1 cellular context compared by ENCODE assay signal in the genomic region with DNA sequence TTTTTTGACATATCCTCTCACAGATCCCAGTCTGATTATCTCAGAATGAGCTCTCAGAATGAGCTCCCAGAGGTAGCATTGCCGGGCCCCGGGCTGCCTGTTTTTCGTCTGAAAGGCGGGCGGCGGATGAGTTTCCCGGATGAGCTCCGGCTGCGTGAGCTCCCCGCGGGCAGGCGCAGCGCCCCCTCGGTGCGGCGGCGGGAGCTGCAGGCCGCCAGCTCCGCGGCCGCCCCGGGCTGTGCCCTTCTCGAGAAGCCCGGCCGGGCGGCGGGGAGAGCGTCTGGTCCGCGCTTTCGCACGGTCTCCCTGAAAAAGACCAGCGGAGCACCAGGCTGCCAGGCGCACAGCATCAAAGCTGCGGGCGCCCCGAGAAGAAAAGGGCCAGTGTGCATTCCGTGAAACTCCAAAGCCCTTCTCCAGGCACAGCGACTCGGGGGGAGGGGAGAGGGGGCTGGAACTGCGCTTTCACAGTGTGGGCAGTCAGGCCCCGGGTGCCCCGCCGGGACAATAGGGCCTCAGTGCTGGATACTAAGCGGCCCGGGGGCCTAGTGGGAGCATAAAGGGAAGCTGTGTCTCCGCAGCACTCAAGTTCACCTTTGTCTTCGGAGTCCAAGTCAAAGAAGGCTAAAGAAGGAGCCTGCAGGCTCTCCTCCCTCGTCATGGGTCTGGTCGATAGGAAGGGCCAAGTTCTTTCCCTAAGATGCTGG.
TF ChIP-seq lines count a peak whose summit lies in the region.

No MANE protein-coding gene starts in this region.

TF ChIP-seq in K562, 482 proteins besides CTCF, POLR2A, EP300 and RAD21 (continued from another document and continues in another):
- TF ChIP-seq ATF1 (CRISPR knock-in tag; IDR thresholded peaks at IDR 0.05) = no peak
- TF ChIP-seq ATF1 (tag; IDR thresholded peaks at IDR 0.05) = peak; percentile 46; the same call in 1 of the 2 replicates
- TF ChIP-seq SMAD1 (IDR thresholded peaks at IDR 0.05; ENCODE audit: low read depth, low read length, partially characterized antibody) = no peak
- TF ChIP-seq ZNF12 (CRISPR knock-in tag; IDR thresholded peaks at IDR 0.05) = 0 out of 2 replicates have a peak, but pooled peaks have one; percentile 46
- no peak for TF ChIP-seq ZNF644 (tag; IDR thresholded peaks at IDR 0.05; ENCODE audit: low read depth)
- TF ChIP-seq, protein P1, sequence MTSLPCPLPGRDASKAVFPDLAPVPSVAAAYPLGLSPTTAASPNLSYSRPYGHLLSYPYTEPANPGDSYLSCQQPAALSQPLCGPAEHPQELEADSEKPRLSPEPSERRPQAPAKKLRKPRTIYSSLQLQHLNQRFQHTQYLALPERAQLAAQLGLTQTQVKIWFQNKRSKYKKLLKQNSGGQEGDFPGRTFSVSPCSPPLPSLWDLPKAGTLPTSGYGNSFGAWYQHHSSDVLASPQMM (CRISPR knock-in tag; IDR thresholded peaks at IDR 0.05) = no peak
- 0 out of 3 replicates have a peak, but pooled peaks of 1 of the 2 experiments have one; percentile 17 for TF ChIP-seq CBX3 (IDR thresholded peaks at IDR 0.05; ENCODE audit: borderline replicate concordance in 1 of 2, low read length in 2 of 2)
- no peak for TF ChIP-seq KAT2B (IDR thresholded peaks at IDR 0.05; ENCODE audit: low read depth, low read length)
- TF ChIP-seq, protein P2, sequence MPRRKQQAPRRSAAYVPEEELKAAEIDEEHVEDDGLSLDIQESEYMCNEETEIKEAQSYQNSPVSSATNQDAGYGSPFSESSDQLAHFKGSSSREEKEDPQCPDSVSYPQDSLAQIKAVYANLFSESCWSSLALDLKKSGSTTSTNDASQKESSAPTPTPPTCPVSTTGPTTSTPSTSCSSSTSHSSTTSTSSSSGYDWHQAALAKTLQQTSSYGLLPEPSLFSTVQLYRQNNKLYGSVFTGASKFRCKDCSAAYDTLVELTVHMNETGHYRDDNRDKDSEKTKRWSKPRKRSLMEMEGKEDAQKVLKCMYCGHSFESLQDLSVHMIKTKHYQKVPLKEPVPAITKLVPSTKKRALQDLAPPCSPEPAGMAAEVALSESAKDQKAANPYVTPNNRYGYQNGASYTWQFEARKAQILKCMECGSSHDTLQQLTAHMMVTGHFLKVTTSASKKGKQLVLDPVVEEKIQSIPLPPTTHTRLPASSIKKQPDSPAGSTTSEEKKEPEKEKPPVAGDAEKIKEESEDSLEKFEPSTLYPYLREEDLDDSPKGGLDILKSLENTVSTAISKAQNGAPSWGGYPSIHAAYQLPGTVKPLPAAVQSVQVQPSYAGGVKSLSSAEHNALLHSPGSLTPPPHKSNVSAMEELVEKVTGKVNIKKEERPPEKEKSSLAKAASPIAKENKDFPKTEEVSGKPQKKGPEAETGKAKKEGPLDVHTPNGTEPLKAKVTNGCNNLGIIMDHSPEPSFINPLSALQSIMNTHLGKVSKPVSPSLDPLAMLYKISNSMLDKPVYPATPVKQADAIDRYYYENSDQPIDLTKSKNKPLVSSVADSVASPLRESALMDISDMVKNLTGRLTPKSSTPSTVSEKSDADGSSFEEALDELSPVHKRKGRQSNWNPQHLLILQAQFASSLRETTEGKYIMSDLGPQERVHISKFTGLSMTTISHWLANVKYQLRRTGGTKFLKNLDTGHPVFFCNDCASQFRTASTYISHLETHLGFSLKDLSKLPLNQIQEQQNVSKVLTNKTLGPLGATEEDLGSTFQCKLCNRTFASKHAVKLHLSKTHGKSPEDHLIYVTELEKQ (CRISPR knock-in tag; IDR thresholded peaks at IDR 0.05) = no peak
- no peak for TF ChIP-seq BRD4 (IDR thresholded peaks at IDR 0.05)
- 0 out of 2 replicates have a peak, but pooled peaks have one; percentile 6 for TF ChIP-seq JUN (IDR thresholded peaks at IDR 0.05; ENCODE audit: borderline replicate concordance, low read depth, low read length)
- no peak for TF ChIP-seq JUN (CRISPR knock-in tag; IDR thresholded peaks at IDR 0.05; ENCODE audit: borderline replicate concordance)
- TF ChIP-seq, protein P3, sequence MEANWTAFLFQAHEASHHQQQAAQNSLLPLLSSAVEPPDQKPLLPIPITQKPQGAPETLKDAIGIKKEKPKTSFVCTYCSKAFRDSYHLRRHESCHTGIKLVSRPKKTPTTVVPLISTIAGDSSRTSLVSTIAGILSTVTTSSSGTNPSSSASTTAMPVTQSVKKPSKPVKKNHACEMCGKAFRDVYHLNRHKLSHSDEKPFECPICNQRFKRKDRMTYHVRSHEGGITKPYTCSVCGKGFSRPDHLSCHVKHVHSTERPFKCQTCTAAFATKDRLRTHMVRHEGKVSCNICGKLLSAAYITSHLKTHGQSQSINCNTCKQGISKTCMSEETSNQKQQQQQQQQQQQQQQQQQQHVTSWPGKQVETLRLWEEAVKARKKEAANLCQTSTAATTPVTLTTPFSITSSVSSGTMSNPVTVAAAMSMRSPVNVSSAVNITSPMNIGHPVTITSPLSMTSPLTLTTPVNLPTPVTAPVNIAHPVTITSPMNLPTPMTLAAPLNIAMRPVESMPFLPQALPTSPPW (CRISPR knock-in tag; IDR thresholded peaks at IDR 0.05) = peak; percentile 54
- no peak for TF ChIP-seq HEY1 (CRISPR knock-in tag; IDR thresholded peaks at IDR 0.05; ENCODE audit: borderline replicate concordance)
- TF ChIP-seq, protein P4, sequence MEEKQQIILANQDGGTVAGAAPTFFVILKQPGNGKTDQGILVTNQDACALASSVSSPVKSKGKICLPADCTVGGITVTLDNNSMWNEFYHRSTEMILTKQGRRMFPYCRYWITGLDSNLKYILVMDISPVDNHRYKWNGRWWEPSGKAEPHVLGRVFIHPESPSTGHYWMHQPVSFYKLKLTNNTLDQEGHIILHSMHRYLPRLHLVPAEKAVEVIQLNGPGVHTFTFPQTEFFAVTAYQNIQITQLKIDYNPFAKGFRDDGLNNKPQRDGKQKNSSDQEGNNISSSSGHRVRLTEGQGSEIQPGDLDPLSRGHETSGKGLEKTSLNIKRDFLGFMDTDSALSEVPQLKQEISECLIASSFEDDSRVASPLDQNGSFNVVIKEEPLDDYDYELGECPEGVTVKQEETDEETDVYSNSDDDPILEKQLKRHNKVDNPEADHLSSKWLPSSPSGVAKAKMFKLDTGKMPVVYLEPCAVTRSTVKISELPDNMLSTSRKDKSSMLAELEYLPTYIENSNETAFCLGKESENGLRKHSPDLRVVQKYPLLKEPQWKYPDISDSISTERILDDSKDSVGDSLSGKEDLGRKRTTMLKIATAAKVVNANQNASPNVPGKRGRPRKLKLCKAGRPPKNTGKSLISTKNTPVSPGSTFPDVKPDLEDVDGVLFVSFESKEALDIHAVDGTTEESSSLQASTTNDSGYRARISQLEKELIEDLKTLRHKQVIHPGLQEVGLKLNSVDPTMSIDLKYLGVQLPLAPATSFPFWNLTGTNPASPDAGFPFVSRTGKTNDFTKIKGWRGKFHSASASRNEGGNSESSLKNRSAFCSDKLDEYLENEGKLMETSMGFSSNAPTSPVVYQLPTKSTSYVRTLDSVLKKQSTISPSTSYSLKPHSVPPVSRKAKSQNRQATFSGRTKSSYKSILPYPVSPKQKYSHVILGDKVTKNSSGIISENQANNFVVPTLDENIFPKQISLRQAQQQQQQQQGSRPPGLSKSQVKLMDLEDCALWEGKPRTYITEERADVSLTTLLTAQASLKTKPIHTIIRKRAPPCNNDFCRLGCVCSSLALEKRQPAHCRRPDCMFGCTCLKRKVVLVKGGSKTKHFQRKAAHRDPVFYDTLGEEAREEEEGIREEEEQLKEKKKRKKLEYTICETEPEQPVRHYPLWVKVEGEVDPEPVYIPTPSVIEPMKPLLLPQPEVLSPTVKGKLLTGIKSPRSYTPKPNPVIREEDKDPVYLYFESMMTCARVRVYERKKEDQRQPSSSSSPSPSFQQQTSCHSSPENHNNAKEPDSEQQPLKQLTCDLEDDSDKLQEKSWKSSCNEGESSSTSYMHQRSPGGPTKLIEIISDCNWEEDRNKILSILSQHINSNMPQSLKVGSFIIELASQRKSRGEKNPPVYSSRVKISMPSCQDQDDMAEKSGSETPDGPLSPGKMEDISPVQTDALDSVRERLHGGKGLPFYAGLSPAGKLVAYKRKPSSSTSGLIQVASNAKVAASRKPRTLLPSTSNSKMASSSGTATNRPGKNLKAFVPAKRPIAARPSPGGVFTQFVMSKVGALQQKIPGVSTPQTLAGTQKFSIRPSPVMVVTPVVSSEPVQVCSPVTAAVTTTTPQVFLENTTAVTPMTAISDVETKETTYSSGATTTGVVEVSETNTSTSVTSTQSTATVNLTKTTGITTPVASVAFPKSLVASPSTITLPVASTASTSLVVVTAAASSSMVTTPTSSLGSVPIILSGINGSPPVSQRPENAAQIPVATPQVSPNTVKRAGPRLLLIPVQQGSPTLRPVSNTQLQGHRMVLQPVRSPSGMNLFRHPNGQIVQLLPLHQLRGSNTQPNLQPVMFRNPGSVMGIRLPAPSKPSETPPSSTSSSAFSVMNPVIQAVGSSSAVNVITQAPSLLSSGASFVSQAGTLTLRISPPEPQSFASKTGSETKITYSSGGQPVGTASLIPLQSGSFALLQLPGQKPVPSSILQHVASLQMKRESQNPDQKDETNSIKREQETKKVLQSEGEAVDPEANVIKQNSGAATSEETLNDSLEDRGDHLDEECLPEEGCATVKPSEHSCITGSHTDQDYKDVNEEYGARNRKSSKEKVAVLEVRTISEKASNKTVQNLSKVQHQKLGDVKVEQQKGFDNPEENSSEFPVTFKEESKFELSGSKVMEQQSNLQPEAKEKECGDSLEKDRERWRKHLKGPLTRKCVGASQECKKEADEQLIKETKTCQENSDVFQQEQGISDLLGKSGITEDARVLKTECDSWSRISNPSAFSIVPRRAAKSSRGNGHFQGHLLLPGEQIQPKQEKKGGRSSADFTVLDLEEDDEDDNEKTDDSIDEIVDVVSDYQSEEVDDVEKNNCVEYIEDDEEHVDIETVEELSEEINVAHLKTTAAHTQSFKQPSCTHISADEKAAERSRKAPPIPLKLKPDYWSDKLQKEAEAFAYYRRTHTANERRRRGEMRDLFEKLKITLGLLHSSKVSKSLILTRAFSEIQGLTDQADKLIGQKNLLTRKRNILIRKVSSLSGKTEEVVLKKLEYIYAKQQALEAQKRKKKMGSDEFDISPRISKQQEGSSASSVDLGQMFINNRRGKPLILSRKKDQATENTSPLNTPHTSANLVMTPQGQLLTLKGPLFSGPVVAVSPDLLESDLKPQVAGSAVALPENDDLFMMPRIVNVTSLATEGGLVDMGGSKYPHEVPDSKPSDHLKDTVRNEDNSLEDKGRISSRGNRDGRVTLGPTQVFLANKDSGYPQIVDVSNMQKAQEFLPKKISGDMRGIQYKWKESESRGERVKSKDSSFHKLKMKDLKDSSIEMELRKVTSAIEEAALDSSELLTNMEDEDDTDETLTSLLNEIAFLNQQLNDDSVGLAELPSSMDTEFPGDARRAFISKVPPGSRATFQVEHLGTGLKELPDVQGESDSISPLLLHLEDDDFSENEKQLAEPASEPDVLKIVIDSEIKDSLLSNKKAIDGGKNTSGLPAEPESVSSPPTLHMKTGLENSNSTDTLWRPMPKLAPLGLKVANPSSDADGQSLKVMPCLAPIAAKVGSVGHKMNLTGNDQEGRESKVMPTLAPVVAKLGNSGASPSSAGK (IDR thresholded peaks at IDR 0.05) = peak; percentile 24; the same call in 1 of the 2 replicates
- TF ChIP-seq GTF2F1 (IDR thresholded peaks at IDR 0.05; ENCODE audit: low read depth, low read length) = 0 out of 2 replicates have a peak, but pooled peaks have one; percentile 49
- peak; percentile 53 for TF ChIP-seq FIP1L1 (IDR thresholded peaks at IDR 0.05; ENCODE audit: low read depth, low read length, poor library complexity, severe bottlenecking)
- TF ChIP-seq TAF1 (IDR thresholded peaks at IDR 0.05; ENCODE audit: control insufficient read depth, extremely low read depth, insufficient read depth, low read length, severe bottlenecking) = peak; percentile 40
- peak; percentile 33 for TF ChIP-seq HNRNPLL (IDR thresholded peaks at IDR 0.05; ENCODE audit: low read depth, low read length, poor library complexity, severe bottlenecking)
- TF ChIP-seq KDM5B (IDR thresholded peaks at IDR 0.05; ENCODE audit: insufficient replicate concordance, low read depth, low read length) = no peak
- 0 out of 2 replicates have a peak, but pooled peaks have one; percentile 24 for TF ChIP-seq TEAD4 (IDR thresholded peaks at IDR 0.05; ENCODE audit: low read length)
- no peak for TF ChIP-seq TEAD4 (CRISPR knock-in tag; IDR thresholded peaks at IDR 0.05; ENCODE audit: borderline replicate concordance)
- TF ChIP-seq ZBTB17 (CRISPR knock-in tag; IDR thresholded peaks at IDR 0.05) = no peak
- TF ChIP-seq ZNF766 (CRISPR knock-in tag; conservative IDR thresholded peaks at IDR 0.05) = no peak
- peak; percentile 51; the same call in 1 of the 2 replicates for TF ChIP-seq CREB1 (IDR thresholded peaks at IDR 0.05)
- TF ChIP-seq CREB1 (CRISPR knock-in tag; IDR thresholded peaks at IDR 0.05) = no peak
- no peak for TF ChIP-seq ZNF224 (CRISPR knock-in tag; IDR thresholded peaks at IDR 0.05)
- TF ChIP-seq GATAD2B (IDR thresholded peaks at IDR 0.05; ENCODE audit: borderline replicate concordance) = peak; percentile 71; the same call in 1 of the 2 replicates
- TF ChIP-seq PCBP2 (IDR thresholded peaks at IDR 0.05; ENCODE audit: low read depth, low read length, poor library complexity, severe bottlenecking) = no peak
- no peak for TF ChIP-seq RAD51 (IDR thresholded peaks at IDR 0.05; ENCODE audit: borderline replicate concordance, low read depth)
- TF ChIP-seq NELFE (IDR thresholded peaks at IDR 0.05; ENCODE audit: insufficient read depth, insufficient read length) = no peak
- TF ChIP-seq, protein P5, sequence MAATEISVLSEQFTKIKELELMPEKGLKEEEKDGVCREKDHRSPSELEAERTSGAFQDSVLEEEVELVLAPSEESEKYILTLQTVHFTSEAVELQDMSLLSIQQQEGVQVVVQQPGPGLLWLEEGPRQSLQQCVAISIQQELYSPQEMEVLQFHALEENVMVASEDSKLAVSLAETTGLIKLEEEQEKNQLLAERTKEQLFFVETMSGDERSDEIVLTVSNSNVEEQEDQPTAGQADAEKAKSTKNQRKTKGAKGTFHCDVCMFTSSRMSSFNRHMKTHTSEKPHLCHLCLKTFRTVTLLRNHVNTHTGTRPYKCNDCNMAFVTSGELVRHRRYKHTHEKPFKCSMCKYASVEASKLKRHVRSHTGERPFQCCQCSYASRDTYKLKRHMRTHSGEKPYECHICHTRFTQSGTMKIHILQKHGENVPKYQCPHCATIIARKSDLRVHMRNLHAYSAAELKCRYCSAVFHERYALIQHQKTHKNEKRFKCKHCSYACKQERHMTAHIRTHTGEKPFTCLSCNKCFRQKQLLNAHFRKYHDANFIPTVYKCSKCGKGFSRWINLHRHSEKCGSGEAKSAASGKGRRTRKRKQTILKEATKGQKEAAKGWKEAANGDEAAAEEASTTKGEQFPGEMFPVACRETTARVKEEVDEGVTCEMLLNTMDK (IDR thresholded peaks at IDR 0.05; ENCODE audit: borderline replicate concordance, insufficient read depth, low read depth, low read length, poor library complexity, severe bottlenecking) = peak; percentile 36
- TF ChIP-seq NONO (IDR thresholded peaks at IDR 0.05; ENCODE audit: low read depth in 2 of 2, low read length in 1 of 2) = peak in 1 of 2 experiments; percentile 28; a peak in 1 of 4 replicates
- TF ChIP-seq SMAD4 (CRISPR knock-in tag; conservative IDR thresholded peaks at IDR 0.05) = peak; percentile 79; the same call in 1 of the 2 replicates
- no peak for TF ChIP-seq ZZZ3 (IDR thresholded peaks at IDR 0.05)
- peak; percentile 83 for TF ChIP-seq POLR2G (IDR thresholded peaks at IDR 0.05; ENCODE audit: low read depth, low read length)
- TF ChIP-seq FOXP1 (CRISPR knock-in tag; IDR thresholded peaks at IDR 0.05) = no peak
- TF ChIP-seq SMC3 (conservative IDR thresholded peaks at IDR 0.05; ENCODE audit: insufficient read depth, low read depth, low read length) = peak; percentile 44; the same call in 1 of the 2 replicates
- TF ChIP-seq ASH1L (IDR thresholded peaks at IDR 0.05; ENCODE audit: borderline replicate concordance, low read depth, partially characterized antibody) = no peak
- TF ChIP-seq CXXC5 (CRISPR knock-in tag; IDR thresholded peaks at IDR 0.05) = peak; percentile 91
- peak in 1 of 2 experiments; percentile 62; a peak in 1 of 4 replicates for TF ChIP-seq RCOR1 (IDR thresholded peaks at IDR 0.05; ENCODE audit: borderline replicate concordance in 1 of 2, low read depth in 2 of 2, low read length in 2 of 2)
- 0 out of 2 replicates have a peak, but pooled peaks have one; percentile 67 for TF ChIP-seq MTA3 (IDR thresholded peaks at IDR 0.05; ENCODE audit: borderline replicate concordance)
